ENCODE assay signal across 1 cellular context in genomic region chr1:54384471-54384870, GRCh38.
TF ChIP-seq lines count a peak whose summit lies in the region.

No MANE protein-coding gene starts in this region.

TF ChIP-seq in GM23338, 12 proteins besides CTCF, POLR2A, EP300 and RAD21 (continued from another document):
- TF ChIP-seq ZNF462 (CRISPR knock-in tag; IDR thresholded peaks at IDR 0.05) (no peak), NANOG (IDR thresholded peaks at IDR 0.05; ENCODE audit: borderline replicate concordance) (no peak), ZNF114 (CRISPR knock-in tag; IDR thresholded peaks at IDR 0.05) (no peak)
